ENCODE assay signal across 10 cellular contexts in the genomic region with DNA sequence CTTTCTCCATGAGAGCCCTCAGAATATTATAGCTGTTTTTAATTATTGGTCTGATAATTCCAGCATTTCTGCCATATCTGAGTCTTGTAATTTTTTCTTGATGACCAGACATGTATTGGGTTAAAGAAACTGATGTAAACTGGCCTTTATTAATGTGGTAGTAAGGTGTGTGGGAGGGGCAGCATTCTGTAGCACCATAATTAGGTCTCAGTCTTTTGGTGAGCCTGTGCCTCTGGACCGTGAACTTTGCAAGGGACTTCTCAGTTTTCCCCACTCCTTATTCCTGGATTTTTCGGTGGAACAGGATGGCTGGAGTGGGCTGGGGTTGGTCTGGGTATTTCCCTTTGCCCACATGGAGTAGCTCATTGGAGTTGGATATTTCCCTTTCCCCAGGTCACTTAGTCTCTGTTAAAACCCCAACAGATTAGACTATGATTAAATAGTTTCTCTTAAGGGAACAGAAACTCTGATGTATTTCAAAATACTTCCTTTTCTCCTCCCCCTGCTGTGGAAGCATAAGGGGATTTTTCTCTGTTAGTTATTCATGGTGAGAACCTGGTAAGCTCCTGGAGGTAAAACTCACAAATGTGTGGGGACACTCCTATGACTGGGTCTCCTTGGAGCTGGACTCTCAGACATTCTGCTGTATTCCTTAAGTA. TPM values are rescaled to one million over a fixed set of nuclear protein-coding genes. Genes with fewer than 3 reads are reported as not detected.
A peak's percentile ranks its signal among the peaks of the same experiment; 100 is the strongest.
DNase-seq lines count a peak whose midpoint lies in the region; ATAC-seq, FAIRE-seq and TF ChIP-seq lines count a peak whose summit lies in the region.
"Had no signal": no experiment of that assay in that cellular context is flagged by ENCODE, and none has a peak within 500 bp of the region (broad histone marks: within the 10 kb centered on the region; RNA-seq: fewer than 3 reads in every experiment).

No MANE protein-coding gene starts in this region.

- DNase-seq in H54 (ENCODE audit: insufficient read length, low spot score), result no peak
- DNase-seq in left kidney (ENCODE audit: low read depth, low spot score), result peak; percentile 7
- DNase-seq in globus pallidus (ENCODE audit: low spot score), result no peak
- no peak for DNase-seq in SKM-1 (lab: John Stamatoyannopoulos, UW; ENCODE audit: unreplicated experiment)
- DNase-seq in glutamatergic neuron, result no peak
- DNase-seq in KG1 (lab: John Stamatoyannopoulos, UW), result no peak
- DNase-seq: activated CD4-positive, alpha-beta T cell treated with anti-CD3 and anti-CD28 coated beads, Interleukin-2, amount 50 U/mL, for 4 hours; natural killer cell had no signal

- peak; percentile 73 for FAIRE-seq in H54 (lab: Jason Lieb, UNC)

- H3K27ac Mint-ChIP-seq in glutamatergic neuron (ENCODE audit: unreplicated experiment), result no peak overlapping the region
- H3K27ac Mint-ChIP-seq: natural killer cell had no signal

- TF ChIP-seq CTCF in glutamatergic neuron (IDR thresholded peaks at IDR 0.05; ENCODE audit: partially characterized antibody, unreplicated experiment), result no peak

- no peaks in the 10 kb centered on the region for H3K27me3 Mint-ChIP-seq in glutamatergic neuron (ENCODE audit: unreplicated experiment)

- H3K9me3 Mint-ChIP-seq in glutamatergic neuron (ENCODE audit: unreplicated experiment), result no peaks in the 10 kb centered on the region
- H3K9me3 Mint-ChIP-seq: natural killer cell had no signal

- H3K4me3 Mint-ChIP-seq in glutamatergic neuron (ENCODE audit: unreplicated experiment), result no peak overlapping the region
- H3K4me3 Mint-ChIP-seq: natural killer cell had no signal

- H3K36me3 Mint-ChIP-seq in glutamatergic neuron (ENCODE audit: unreplicated experiment), result peaks cover 8% of the 10 kb centered on the region
- H3K36me3 Mint-ChIP-seq: natural killer cell had no signal

- ATAC-seq in GM18858 (IDR thresholded peaks at IDR 0.05; ENCODE audit: unreplicated experiment) (peak; percentile 77), HG03571 (IDR thresholded peaks at IDR 0.05; ENCODE audit: unreplicated experiment) (peak; percentile 91)
- ATAC-seq: natural killer cell had no signal

- no peaks in the 10 kb centered on the region for H3K4me1 Mint-ChIP-seq in glutamatergic neuron (ENCODE audit: low read depth, unreplicated experiment)
- H3K4me1 Mint-ChIP-seq: natural killer cell had no signal

- no peak for TF ChIP-seq POLR2A in H54 (IDR thresholded peaks at IDR 0.05; ENCODE audit: low read depth, low read length)

RNA-seq across cellular contexts. Expression of a gene that starts 52.4 kb away (rescaled TPM):
- total RNA-seq in glutamatergic neuron (ENCODE audit: unreplicated experiment), result 32.5 TPM

RNA-seq across cellular contexts. Expression of a gene that starts 57.7 kb away (rescaled TPM):
- 20.9 TPM for total RNA-seq in glutamatergic neuron (ENCODE audit: unreplicated experiment)
